Comparison of ENCODE assay signal across 15 cellular contexts in the genomic region with DNA sequence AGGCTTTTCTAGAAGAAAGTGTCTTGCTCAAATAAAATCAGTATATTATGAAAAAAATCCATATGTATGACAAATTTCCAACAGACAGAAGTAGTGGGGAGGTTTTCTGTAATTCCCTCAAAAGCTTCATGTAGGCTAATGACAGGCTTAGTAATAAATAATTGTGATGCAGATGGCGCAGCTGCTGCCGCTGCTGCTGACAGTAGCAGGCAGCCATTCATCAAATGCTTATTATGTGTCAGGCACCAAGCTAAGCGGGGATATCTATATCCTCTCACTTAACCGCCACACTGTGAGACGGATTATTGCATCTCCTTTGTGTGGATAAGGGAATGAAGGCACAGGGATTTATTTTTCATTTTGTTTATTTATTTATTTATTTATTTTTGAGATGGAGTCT.
DNase-seq lines count a peak whose midpoint lies in the region; ATAC-seq and TF ChIP-seq lines count a peak whose summit lies in the region.
"Had no signal": no experiment of that assay in that cellular context is flagged by ENCODE, and none has a peak within 500 bp of the region (broad histone marks: within the 10 kb centered on the region; RNA-seq: fewer than 3 reads in every experiment).

No MANE protein-coding gene starts in this region.

- peak overlapping the region; percentile 92 for H3K27ac Mint-ChIP-seq in neural crest cell (ENCODE audit: unreplicated experiment)

- no peaks in the 10 kb centered on the region for H3K27me3 Mint-ChIP-seq in neural crest cell (ENCODE audit: low read depth)

- TF ChIP-seq CTCF in neural crest cell (conservative IDR thresholded peaks at IDR 0.05), result no peak

- ATAC-seq in HG03378 (IDR thresholded peaks at IDR 0.05; ENCODE audit: unreplicated experiment) (no peak), GM21381 (IDR thresholded peaks at IDR 0.05; ENCODE audit: unreplicated experiment) (no peak)
- ATAC-seq: Panc1, Right ventricle myocardium inferior had no signal

- H3K9me3 Mint-ChIP-seq in neural crest cell, result no peaks in the 10 kb centered on the region

- peak in 2 of 3 experiments; percentile 62 to 86 for DNase-seq in NCI-H1417 (lab: John Stamatoyannopoulos, UW)
- DNase-seq in NCI-H1417 treated with DMSO at 0.1 percent for 48 hours (lab: John Stamatoyannopoulos, UW), result no peak
- peak; percentile 77 for DNase-seq in NCI-H1694 (lab: John Stamatoyannopoulos, UW)
- peak; percentile 24 to 67 for DNase-seq in SHP77 (lab: John Stamatoyannopoulos, UW)
- DNase-seq in neural crest cell (ENCODE audit: low read depth, low spot score), result no peak
- no peak for DNase-seq in DMS79 (lab: John Stamatoyannopoulos, UW)
- DNase-seq: CD8-positive, alpha-beta memory T cell; H7; IMR-90; NCI-H2107; NCI-H510A had no signal

- no peaks in the 10 kb centered on the region for H3K36me3 Mint-ChIP-seq in neural crest cell (ENCODE audit: low read depth)
- H3K36me3 Mint-ChIP-seq: CD8-positive, alpha-beta memory T cell had no signal

- no peak overlapping the region for H3K4me3 Mint-ChIP-seq in neural crest cell
- H3K4me3 Mint-ChIP-seq: CD8-positive, alpha-beta memory T cell had no signal

- H3K4me1 Mint-ChIP-seq in neural crest cell, result peaks cover 8% of the 10 kb centered on the region

Comparison
In these comparisons a context has a peak if more than half of its experiments do, and no peak if none do; other contexts are left out.
1. DNase-seq: peak in NCI-H1417 (2 of 3), NCI-H1694 (single experiment) and SHP77 (2 of 2); none in NCI-H1417 treated with DMSO at 0.1 percent for 48 hours (single experiment), neural crest cell (single experiment) and DMS79 (single experiment).